Comparison of ENCODE assay signal across 1 cellular context in genomic region chr6:126182650-126183311, GRCh38.
A peak's percentile ranks its signal among the peaks of the same experiment; 100 is the strongest.
TF ChIP-seq lines count a peak whose summit lies in the region.

No MANE protein-coding gene starts in this region.

TF ChIP-seq in GM12878, 131 proteins besides CTCF, POLR2A, EP300 and RAD21 (continued from another document):
- TF ChIP-seq SRF (IDR thresholded peaks at IDR 0.05; ENCODE audit: low read depth in 2 of 2, low read length in 2 of 2) (0 out of 4 replicates have a peak, but pooled peaks of 1 of the 2 experiments have one; percentile 59), MXI1 (IDR thresholded peaks at IDR 0.05; ENCODE audit: low read depth, low read length) (no peak), SPI1 (IDR thresholded peaks at IDR 0.05; ENCODE audit: borderline replicate concordance, insufficient read depth, low read depth, low read length) (no peak), ZNF622 (IDR thresholded peaks at IDR 0.05) (no peak), FOXM1 (IDR thresholded peaks at IDR 0.05; ENCODE audit: low read depth, low read length) (peak; percentile 59; the same call in 1 of the 2 replicates), SKIL (IDR thresholded peaks at IDR 0.05; ENCODE audit: low read depth, poor library complexity, severe bottlenecking) (peak; percentile 89), BMI1 (IDR thresholded peaks at IDR 0.05; ENCODE audit: borderline replicate concordance) (peak; percentile 49; the same call in 1 of the 2 replicates), MLLT1 (IDR thresholded peaks at IDR 0.05) (0 out of 2 replicates have a peak, but pooled peaks have one; percentile 41), JUNB (IDR thresholded peaks at IDR 0.05) (peak; percentile 73), DPF2 (IDR thresholded peaks at IDR 0.05) (peak; percentile 62), EGR1 (IDR thresholded peaks at IDR 0.05; ENCODE audit: borderline replicate concordance in 1 of 2, low read depth in 2 of 2, low read length in 2 of 2) (peak in 1 of 2 experiments; percentile 41; a peak in 1 of 3 replicates), RUNX3 (IDR thresholded peaks at IDR 0.05; ENCODE audit: low read length) (peak; percentile 79), IKZF1 (conservative IDR thresholded peaks at IDR 0.05) (peak; percentile 84), MTA2 (IDR thresholded peaks at IDR 0.05; ENCODE audit: low read depth) (peak; percentile 90), MEF2A (IDR thresholded peaks at IDR 0.05; ENCODE audit: insufficient read depth, low read depth, low read length) (peak; percentile 78)
- TF ChIP-seq, protein P1, sequence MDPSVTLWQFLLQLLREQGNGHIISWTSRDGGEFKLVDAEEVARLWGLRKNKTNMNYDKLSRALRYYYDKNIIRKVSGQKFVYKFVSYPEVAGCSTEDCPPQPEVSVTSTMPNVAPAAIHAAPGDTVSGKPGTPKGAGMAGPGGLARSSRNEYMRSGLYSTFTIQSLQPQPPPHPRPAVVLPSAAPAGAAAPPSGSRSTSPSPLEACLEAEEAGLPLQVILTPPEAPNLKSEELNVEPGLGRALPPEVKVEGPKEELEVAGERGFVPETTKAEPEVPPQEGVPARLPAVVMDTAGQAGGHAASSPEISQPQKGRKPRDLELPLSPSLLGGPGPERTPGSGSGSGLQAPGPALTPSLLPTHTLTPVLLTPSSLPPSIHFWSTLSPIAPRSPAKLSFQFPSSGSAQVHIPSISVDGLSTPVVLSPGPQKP (IDR thresholded peaks at IDR 0.05; ENCODE audit: low read depth, low read length): no peak
- TF ChIP-seq, protein P2, sequence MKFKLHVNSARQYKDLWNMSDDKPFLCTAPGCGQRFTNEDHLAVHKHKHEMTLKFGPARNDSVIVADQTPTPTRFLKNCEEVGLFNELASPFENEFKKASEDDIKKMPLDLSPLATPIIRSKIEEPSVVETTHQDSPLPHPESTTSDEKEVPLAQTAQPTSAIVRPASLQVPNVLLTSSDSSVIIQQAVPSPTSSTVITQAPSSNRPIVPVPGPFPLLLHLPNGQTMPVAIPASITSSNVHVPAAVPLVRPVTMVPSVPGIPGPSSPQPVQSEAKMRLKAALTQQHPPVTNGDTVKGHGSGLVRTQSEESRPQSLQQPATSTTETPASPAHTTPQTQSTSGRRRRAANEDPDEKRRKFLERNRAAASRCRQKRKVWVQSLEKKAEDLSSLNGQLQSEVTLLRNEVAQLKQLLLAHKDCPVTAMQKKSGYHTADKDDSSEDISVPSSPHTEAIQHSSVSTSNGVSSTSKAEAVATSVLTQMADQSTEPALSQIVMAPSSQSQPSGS (IDR thresholded peaks at IDR 0.05; ENCODE audit: low read length): peak; percentile 66
- TF ChIP-seq, protein P3, sequence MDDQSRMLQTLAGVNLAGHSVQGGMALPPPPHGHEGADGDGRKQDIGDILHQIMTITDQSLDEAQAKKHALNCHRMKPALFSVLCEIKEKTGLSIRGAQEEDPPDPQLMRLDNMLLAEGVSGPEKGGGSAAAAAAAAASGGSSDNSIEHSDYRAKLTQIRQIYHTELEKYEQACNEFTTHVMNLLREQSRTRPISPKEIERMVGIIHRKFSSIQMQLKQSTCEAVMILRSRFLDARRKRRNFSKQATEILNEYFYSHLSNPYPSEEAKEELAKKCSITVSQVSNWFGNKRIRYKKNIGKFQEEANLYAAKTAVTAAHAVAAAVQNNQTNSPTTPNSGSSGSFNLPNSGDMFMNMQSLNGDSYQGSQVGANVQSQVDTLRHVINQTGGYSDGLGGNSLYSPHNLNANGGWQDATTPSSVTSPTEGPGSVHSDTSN (IDR thresholded peaks at IDR 0.05; ENCODE audit: insufficient replicate concordance, low read depth, low read length): peak; percentile 25
TF ChIP-seq in GM12878: peak in this region for 27.
